In the genomic region with DNA sequence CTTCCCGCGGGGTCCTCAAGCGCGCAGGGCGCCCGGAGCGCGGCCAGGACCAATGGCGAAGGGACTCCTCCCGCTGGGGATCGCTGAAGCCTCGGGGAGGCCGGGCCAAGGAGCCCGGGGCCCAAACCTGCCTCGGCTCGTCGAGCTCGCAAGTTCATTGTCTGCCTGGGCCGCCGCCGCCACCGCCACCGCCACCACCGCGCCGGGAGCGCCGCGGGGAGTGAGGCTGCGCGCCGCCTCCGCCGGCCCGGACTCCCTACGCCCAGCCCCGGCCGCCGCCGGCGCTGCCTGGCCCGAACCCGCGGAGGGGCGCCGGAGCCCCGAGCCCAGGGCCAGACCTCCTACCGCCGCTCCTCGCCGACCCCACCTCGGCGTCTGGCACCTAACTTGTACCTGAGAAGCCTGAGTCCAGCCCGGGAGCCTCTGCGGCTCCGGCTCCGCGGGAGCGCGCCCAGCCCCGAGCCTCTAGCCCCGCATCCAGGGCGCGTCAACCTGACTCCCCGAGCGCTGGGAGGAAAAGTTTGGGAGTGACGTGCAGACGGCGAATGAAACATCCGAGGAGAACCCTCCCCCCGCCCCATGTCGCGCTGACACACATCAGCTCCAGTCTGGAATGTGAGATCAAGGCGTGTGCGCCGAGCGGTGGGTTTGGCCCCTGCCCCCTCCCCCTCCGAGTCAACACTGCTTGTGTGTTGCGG, we compare ENCODE assay signal across 8 cellular contexts. TPM values are rescaled to one million over a fixed set of nuclear protein-coding genes. Genes with fewer than 3 reads are reported as not detected.
A peak's percentile ranks its signal among the peaks of the same experiment; 100 is the strongest.
DNase-seq lines count a peak whose midpoint lies in the region; ATAC-seq lines count a peak whose summit lies in the region.

A gene with protein sequence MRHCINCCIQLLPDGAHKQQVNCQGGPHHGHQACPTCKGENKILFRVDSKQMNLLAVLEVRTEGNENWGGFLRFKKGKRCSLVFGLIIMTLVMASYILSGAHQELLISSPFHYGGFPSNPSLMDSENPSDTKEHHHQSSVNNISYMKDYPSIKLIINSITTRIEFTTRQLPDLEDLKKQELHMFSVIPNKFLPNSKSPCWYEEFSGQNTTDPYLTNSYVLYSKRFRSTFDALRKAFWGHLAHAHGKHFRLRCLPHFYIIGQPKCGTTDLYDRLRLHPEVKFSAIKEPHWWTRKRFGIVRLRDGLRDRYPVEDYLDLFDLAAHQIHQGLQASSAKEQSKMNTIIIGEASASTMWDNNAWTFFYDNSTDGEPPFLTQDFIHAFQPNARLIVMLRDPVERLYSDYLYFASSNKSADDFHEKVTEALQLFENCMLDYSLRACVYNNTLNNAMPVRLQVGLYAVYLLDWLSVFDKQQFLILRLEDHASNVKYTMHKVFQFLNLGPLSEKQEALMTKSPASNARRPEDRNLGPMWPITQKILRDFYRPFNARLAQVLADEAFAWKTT (minus strand): TSS at position 523 of the 698 bp plus-strand sequence. CDS start 47,386 bp downstream, outside the sequence.

- H3K4me1 Mint-ChIP-seq in activated naive CD4-positive, alpha-beta T cell treated with anti-CD3 and anti-CD28 coated beads, Interleukin-2, amount 10 ng/mL, durations not matched to agents 7 days and 5 days = peaks cover 14% of the 10 kb centered on the region

- H3K9me3 Mint-ChIP-seq in activated naive CD4-positive, alpha-beta T cell treated with anti-CD3 and anti-CD28 coated beads, Interleukin-2, amount 10 ng/mL, durations not matched to agents 7 days and 5 days = no peaks in the 10 kb centered on the region

- peak; percentile 48 for ATAC-seq in left colon

- peak; percentile 26 for DNase-seq in activated naive CD4-positive, alpha-beta T cell treated with anti-CD3 and anti-CD28 coated beads, Interleukin-2, amount 10 ng/mL, durations not matched to agents 7 days and 5 days
- no peak for DNase-seq in activated naive CD4-positive, alpha-beta T cell treated with anti-CD3 and anti-CD28 coated beads, Interleukin-2, amount 50 U/mL, for 16 hours
- DNase-seq in NCI-H1105 treated with DMSO at 0.1 percent for 48 hours (lab: John Stamatoyannopoulos, UW) = peak; percentile 23
- DNase-seq in cerebellum (ENCODE audit: low spot score) = no peak
- peak in 1 of 2 donors; percentile 42 for DNase-seq in left colon
- DNase-seq in stimulated activated CD8-positive, alpha-beta memory T cell treated with anti-CD3 and anti-CD28 coated beads, Interleukin-4, amount 100 ng/mL, for 48 hours = peak; percentile 26
- DNase-seq in NCI-H774 (lab: John Stamatoyannopoulos, UW) = no peak
- no peak for DNase-seq in central memory CD4-positive, alpha-beta T cell

- no peaks in the 10 kb centered on the region for H3K36me3 Mint-ChIP-seq in activated naive CD4-positive, alpha-beta T cell treated with anti-CD3 and anti-CD28 coated beads, Interleukin-2, amount 10 ng/mL, durations not matched to agents 7 days and 5 days

- peaks cover 96% of the 10 kb centered on the region for H3K27me3 Mint-ChIP-seq in activated naive CD4-positive, alpha-beta T cell treated with anti-CD3 and anti-CD28 coated beads, Interleukin-2, amount 10 ng/mL, durations not matched to agents 7 days and 5 days

- H3K4me3 Mint-ChIP-seq in activated naive CD4-positive, alpha-beta T cell treated with anti-CD3 and anti-CD28 coated beads, Interleukin-2, amount 10 ng/mL, durations not matched to agents 7 days and 5 days = peak within 1 kb of the TSS; percentile 38

- intact Hi-C loops in left colon (cut with DNase I, micrococcal nuclease) = loop anchor here in 1 of 2 donors (10.0 kb wide), 1 partner anchor 88 kb away; no protein-coding TSS in a partner anchor

- no peak within 1 kb of the TSS for H3K27ac Mint-ChIP-seq in activated naive CD4-positive, alpha-beta T cell treated with anti-CD3 and anti-CD28 coated beads, Interleukin-2, amount 10 ng/mL, durations not matched to agents 7 days and 5 days

- CTCF ChIA-PET in activated naive CD4-positive, alpha-beta T cell treated with anti-CD3 and anti-CD28 coated beads, Interleukin-2, amount 10 ng/mL, durations not matched to agents 7 days and 5 days (lab: Charles Lee) = no interaction called here

RNA-seq across cellular contexts. Expression of the gene that starts here (rescaled TPM):
- total RNA-seq in cerebellum (36.7 TPM), left colon (10 to 100 TPM in 1 of 2 donors, 1 to 10 TPM in 1; 2.7 to 11.6 TPM)

Comparison
In these comparisons a context has a peak if more than half of its experiments do, and no peak if none do; other contexts are left out.
1. DNase-seq: peak in activated naive CD4-positive, alpha-beta T cell treated with anti-CD3 and anti-CD28 coated beads, Interleukin-2, amount 10 ng/mL, durations not matched to agents 7 days and 5 days (single experiment), NCI-H1105 treated with DMSO at 0.1 percent for 48 hours (single experiment) and stimulated activated CD8-positive, alpha-beta memory T cell treated with anti-CD3 and anti-CD28 coated beads, Interleukin-4, amount 100 ng/mL, for 48 hours (single experiment); none in activated naive CD4-positive, alpha-beta T cell treated with anti-CD3 and anti-CD28 coated beads, Interleukin-2, amount 50 U/mL, for 16 hours (single experiment), cerebellum (single experiment), NCI-H774 (single experiment) and central memory CD4-positive, alpha-beta T cell (single experiment).